8 cellular contexts compared by ENCODE assay signal in genomic region chr12:123150804-123151678, GRCh38. TPM values are rescaled to one million over a fixed set of nuclear protein-coding genes. Genes with fewer than 3 reads are reported as not detected.
DNase-seq lines count a peak whose midpoint lies in the region; ATAC-seq and TF ChIP-seq lines count a peak whose summit lies in the region.

PITPNM2 (minus strand) TSS chr12:123151090; CDS start chr12:123034590, 116,500 bp downstream.

- peak within 1 kb of the TSS; percentile 87 for H3K4me2 ChIP-seq in trophoblast cell (ENCODE audit: low read length)

- H2AFZ ChIP-seq in trophoblast cell (ENCODE audit: insufficient read depth, low read length, poor library complexity): peak within 1 kb of the TSS; percentile 88

- H3K4me1 ChIP-seq in trophoblast cell (ENCODE audit: control insufficient read depth in 1 of 2, insufficient read depth in 2 of 2, low read length in 2 of 2) (peaks cover 5 to 6% of the 10 kb centered on the region in 2 experiments), vagina (peaks cover 30% of the 10 kb centered on the region)

- peak within 1 kb of the TSS; percentile 95 for H3K18ac ChIP-seq in trophoblast cell (ENCODE audit: low read length)

- H3K36me3 ChIP-seq in trophoblast cell (ENCODE audit: control insufficient read depth in 1 of 2, insufficient read depth in 2 of 2, low read length in 2 of 2): peaks cover 0 to 3% of the 10 kb centered on the region in 2 experiments
- H3K36me3 ChIP-seq in vagina: no peaks in the 10 kb centered on the region

- H4K91ac ChIP-seq in trophoblast cell (ENCODE audit: low read depth, low read length): peak within 1 kb of the TSS; percentile 55

- H3K27me3 ChIP-seq in trophoblast cell (ENCODE audit: insufficient read depth, low read length) (peaks cover 6% of the 10 kb centered on the region), vagina (no peaks in the 10 kb centered on the region)

- H2AK5ac ChIP-seq in trophoblast cell (ENCODE audit: low read length): no peak within 1 kb of the TSS

- H3K4me3 ChIP-seq in trophoblast cell (ENCODE audit: low read depth, low read length) (peak within 1 kb of the TSS; percentile 69), vagina (peak within 1 kb of the TSS; percentile 77 to 90)

- DNase-seq in ACHN (peak; percentile 81), HPDE6-E6E7 (ENCODE audit: extremely low spot score) (peak; percentile 49), Right ventricle myocardium inferior (ENCODE audit: missing footprints) (peak; percentile 86), trophoblast cell (peak; percentile 52 to 79), vagina (ENCODE audit: extremely low spot score in 2 of 2) (peak in 1 of 2 donors; percentile 49)

- no peaks in the 10 kb centered on the region for H3K27me3 Mint-ChIP-seq in activated naive CD4-positive, alpha-beta T cell treated with anti-CD3 and anti-CD28 coated beads, Interleukin-2, amount 50 U/mL, for 24 hours

- peak within 1 kb of the TSS; percentile 19 for H4K12ac ChIP-seq in trophoblast cell (ENCODE audit: low read depth, low read length)

- H3K36me3 Mint-ChIP-seq in activated naive CD4-positive, alpha-beta T cell treated with anti-CD3 and anti-CD28 coated beads, Interleukin-2, amount 50 U/mL, for 24 hours: no peaks in the 10 kb centered on the region

- no CpG with 5 or more reads among the region's 130 CpGs for WGBS in trophoblast cell (ENCODE audit: extremely low coverage, insufficient coverage, insufficient read length)

- H2BK120ac ChIP-seq in trophoblast cell (ENCODE audit: insufficient read depth, low read length, poor library complexity): peak within 1 kb of the TSS; percentile 86

- peaks cover 47% of the 10 kb centered on the region for H3K4me1 Mint-ChIP-seq in activated naive CD4-positive, alpha-beta T cell treated with anti-CD3 and anti-CD28 coated beads, Interleukin-2, amount 50 U/mL, for 24 hours

- H3K4me3 Mint-ChIP-seq in activated naive CD4-positive, alpha-beta T cell treated with anti-CD3 and anti-CD28 coated beads, Interleukin-2, amount 50 U/mL, for 24 hours: peak within 1 kb of the TSS; percentile 87

- in situ Hi-C loops in ACHN (cut with HindIII; ENCODE audit: low pct_ligation_motif_present, low pct_unique_long_range_greater_than_20kb, low sequenced_read_pairs): no loop called here

- H3K14ac ChIP-seq in trophoblast cell (ENCODE audit: low read length): peak within 1 kb of the TSS; percentile 16

- H3K27ac ChIP-seq in trophoblast cell (ENCODE audit: low read depth, low read length) (no peak within 1 kb of the TSS), vagina (peak within 1 kb of the TSS; percentile 94)

- H3K9me3 ChIP-seq in trophoblast cell (ENCODE audit: insufficient read depth, low read depth, low read length) (peaks cover 5% of the 10 kb centered on the region), vagina (no peaks in the 10 kb centered on the region)

- TF ChIP-seq CTCF in vagina (IDR thresholded peaks at IDR 0.05): peak in 1 of 3 experiments; percentile 18

- ATAC-seq in GM19023 (IDR thresholded peaks at IDR 0.05; ENCODE audit: unreplicated experiment): peak; percentile 59
- peak; percentile 84 for ATAC-seq in SK-N-SH treated with all-trans-retinoic acid at 6 μM for 48 hours
- ATAC-seq in Right ventricle myocardium inferior: peak; percentile 89

- intact Hi-C loops in Right ventricle myocardium inferior (cut with DNase I): loop anchor here (1.0 to 5.0 kb wide), 3 partner anchors 81 to 169 kb away; partner anchors contain the start of genes ARL6IP4, MPHOSPH9 and MTRFR
- intact Hi-C loops in vagina (cut with DNase I): loop anchor here (2.0 kb wide), 1 partner anchor 108 kb away; no protein-coding TSS in a partner anchor

- H4K8ac ChIP-seq in trophoblast cell (ENCODE audit: low read depth, low read length): peak within 1 kb of the TSS; percentile 84

- no peaks in the 10 kb centered on the region for H3K9me3 Mint-ChIP-seq in activated naive CD4-positive, alpha-beta T cell treated with anti-CD3 and anti-CD28 coated beads, Interleukin-2, amount 50 U/mL, for 24 hours

- H3K79me1 ChIP-seq in trophoblast cell (ENCODE audit: low read length): peaks cover 3% of the 10 kb centered on the region

- peak within 1 kb of the TSS; percentile 92 for H3K27ac Mint-ChIP-seq in activated naive CD4-positive, alpha-beta T cell treated with anti-CD3 and anti-CD28 coated beads, Interleukin-2, amount 50 U/mL, for 24 hours

- H3K23ac ChIP-seq in trophoblast cell (ENCODE audit: low read length): no peak within 1 kb of the TSS

- peak within 1 kb of the TSS; percentile 3 for H2BK12ac ChIP-seq in trophoblast cell (ENCODE audit: low read length)

- no peak for TF ChIP-seq POLR2A in vagina (IDR thresholded peaks at IDR 0.05)

- peak within 1 kb of the TSS; percentile 51 for H2BK5ac ChIP-seq in trophoblast cell (ENCODE audit: low read depth, low read length, poor library complexity)

- H3K79me2 ChIP-seq in trophoblast cell (ENCODE audit: control insufficient read depth, insufficient read depth, low read length, poor library complexity): peaks cover 6% of the 10 kb centered on the region

- peak within 1 kb of the TSS; percentile 72 for H3K9ac ChIP-seq in trophoblast cell (ENCODE audit: low read length)

- peak within 1 kb of the TSS; percentile 6 for H3K4ac ChIP-seq in trophoblast cell (ENCODE audit: low read depth, low read length)

TF ChIP-seq in SK-N-SH treated with all-trans-retinoic acid at 6 μM for 48 hours, 23 proteins besides CTCF, POLR2A, EP300 and RAD21:
- TF ChIP-seq ZNF8 (CRISPR knock-in tag; IDR thresholded peaks at IDR 0.05) (no peak), OSR1 (CRISPR knock-in tag; IDR thresholded peaks at IDR 0.05) (no peak), ZNF70 (CRISPR knock-in tag; IDR thresholded peaks at IDR 0.05) (no peak), GLIS3 (CRISPR knock-in tag; IDR thresholded peaks at IDR 0.05) (no peak), PPARA (CRISPR knock-in tag; IDR thresholded peaks at IDR 0.05; ENCODE audit: borderline replicate concordance) (no peak), BACH2 (CRISPR knock-in tag; IDR thresholded peaks at IDR 0.05; ENCODE audit: borderline replicate concordance) (no peak), ZFP3 (CRISPR knock-in tag; IDR thresholded peaks at IDR 0.05) (peak; percentile 29; the same call in 1 of the 2 replicates)

RNA-seq across cellular contexts. Expression of gene PITPNM2, which starts in this region (rescaled TPM):
- 19.6 TPM for total RNA-seq in Right ventricle myocardium inferior
- 4.4 and 4.5 TPM in 2 replicates for polyA plus RNA-seq in trophoblast cell (2013)
- total RNA-seq in vagina: 8.1 TPM
